ENCODE assay signal across 8 cellular contexts in the genomic region with DNA sequence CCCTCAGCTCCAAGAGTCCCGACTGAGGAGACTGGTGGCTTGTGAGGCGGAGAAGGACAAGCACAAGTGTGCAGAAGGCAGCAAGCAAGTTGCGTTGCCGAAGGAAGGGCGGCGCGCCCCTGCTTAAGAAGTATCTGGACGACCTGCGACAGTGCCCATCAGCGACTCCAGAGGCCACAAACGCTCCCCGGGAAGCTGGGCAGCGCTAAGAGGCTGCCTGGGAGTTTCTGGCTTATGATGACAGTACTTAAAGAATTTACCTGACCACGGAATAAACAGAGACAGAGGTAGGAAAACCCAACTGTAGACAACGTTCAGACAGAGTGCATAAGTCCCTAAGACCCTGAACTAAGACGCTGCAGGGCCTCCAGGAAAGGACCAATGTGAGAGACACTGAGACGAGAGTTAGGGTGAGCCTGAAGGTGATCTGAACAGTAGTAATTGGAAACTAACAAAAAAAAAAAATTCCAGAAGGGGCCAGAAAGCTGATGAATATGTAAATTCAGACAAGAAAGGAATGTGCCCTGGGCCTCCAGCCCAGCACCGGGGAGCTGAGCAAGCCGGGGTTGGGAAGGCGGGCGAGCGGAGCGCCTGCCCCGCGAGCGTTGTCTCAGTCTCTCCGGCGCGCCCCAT. TPM values are rescaled to one million over a fixed set of nuclear protein-coding genes. Genes with fewer than 3 reads are reported as not detected.
DNase-seq lines count a peak whose midpoint lies in the region; ATAC-seq and TF ChIP-seq lines count a peak whose summit lies in the region.

No MANE protein-coding gene starts in this region.

- peaks cover 70% of the 10 kb centered on the region for H3K4me1 Mint-ChIP-seq in central memory CD8-positive, alpha-beta T cell
- H3K4me1 Mint-ChIP-seq in mesothelial cell of epicardium, result peaks cover 39% of the 10 kb centered on the region

- no peak for TF ChIP-seq CTCF in mesothelial cell of epicardium (IDR thresholded peaks at IDR 0.05; ENCODE audit: unreplicated experiment)

- peak; percentile 1 for ATAC-seq in central memory CD8-positive, alpha-beta T cell (replicated peaks; ENCODE audit: extremely low read depth, poor library complexity, severe bottlenecking)
- no peak for ATAC-seq in HG03196 (IDR thresholded peaks at IDR 0.05; ENCODE audit: unreplicated experiment)
- ATAC-seq in GM21447 (IDR thresholded peaks at IDR 0.05; ENCODE audit: unreplicated experiment), result no peak

- peak; percentile 60 for TF ChIP-seq POLR2A in GM19099 (IDR thresholded peaks at IDR 0.05; ENCODE audit: extremely low read depth, insufficient read length, low read depth)

- H3K27me3 ChIP-seq in NT2/D1 (ENCODE audit: insufficient read depth, insufficient read length), result peaks cover 32% of the 10 kb centered on the region

- H3K9me3 Mint-ChIP-seq in central memory CD8-positive, alpha-beta T cell, result no peaks in the 10 kb centered on the region
- H3K9me3 Mint-ChIP-seq in mesothelial cell of epicardium, result no peaks in the 10 kb centered on the region

- 0 out of 2 replicates have a peak, but pooled peaks cover 2% of the 10 kb centered on the region for H3K9me3 ChIP-seq in NT2/D1 (ENCODE audit: insufficient read depth, low read length)

- H3K27ac Mint-ChIP-seq in central memory CD8-positive, alpha-beta T cell (ENCODE audit: low read depth), result peak overlapping the region; percentile 90
- H3K27ac Mint-ChIP-seq in mesothelial cell of epicardium, result peak overlapping the region; percentile 85

- no peaks in the 10 kb centered on the region for H3K27me3 Mint-ChIP-seq in central memory CD8-positive, alpha-beta T cell
- peaks cover 54% of the 10 kb centered on the region for H3K27me3 Mint-ChIP-seq in mesothelial cell of epicardium (ENCODE audit: low read depth)

- H3K4me3 ChIP-seq in NT2/D1 (ENCODE audit: insufficient read length, low read depth), result peak overlapping the region; percentile 69

- H3K36me3 ChIP-seq in NT2/D1 (ENCODE audit: insufficient read depth, insufficient read length, low read length), result no peaks in the 10 kb centered on the region

- peaks cover 21% of the 10 kb centered on the region for H3K36me3 Mint-ChIP-seq in central memory CD8-positive, alpha-beta T cell (ENCODE audit: insufficient read depth)
- no peaks in the 10 kb centered on the region for H3K36me3 Mint-ChIP-seq in mesothelial cell of epicardium

- H3K4me3 Mint-ChIP-seq in central memory CD8-positive, alpha-beta T cell, result peak overlapping the region; percentile 88
- H3K4me3 Mint-ChIP-seq in mesothelial cell of epicardium, result peak overlapping the region; percentile 94

- DNase-seq in Ammon's horn (ENCODE audit: low spot score), result peak; percentile 14
- DNase-seq in NT2/D1 (ENCODE audit: low read depth, low spot score), result peak; percentile 72
- DNase-seq in central memory CD8-positive, alpha-beta T cell (ENCODE audit: low spot score in 2 of 2), result no peak
- DNase-seq in mesothelial cell of epicardium (ENCODE audit: low spot score in 2 of 2, unreplicated experiment in 2 of 2), result peak in 1 of 2 experiments; percentile 48
- DNase-seq in NCI-H1417 treated with DMSO at 0.1 percent for 48 hours (lab: John Stamatoyannopoulos, UW), result no peak

- H3K4me1 ChIP-seq in NT2/D1 (ENCODE audit: insufficient read depth, insufficient read length), result peaks cover 3% of the 10 kb centered on the region

- H3K9ac ChIP-seq in NT2/D1 (ENCODE audit: insufficient read length, low read depth), result peak overlapping the region; percentile 89

RNA-seq across cellular contexts. Expression of gene OSBPL3, which starts 1.0 kb away (rescaled TPM):
- total RNA-seq in mesothelial cell of epicardium, result 9.8 to 11.9 TPM (median 11.0 TPM) in 3 replicates

Comparison
In these comparisons a context has a peak if more than half of its experiments do, and no peak if none do; other contexts are left out.
1. DNase-seq: peak in Ammon's horn (single experiment) and NT2/D1 (single experiment); none in central memory CD8-positive, alpha-beta T cell (0 of 2) and NCI-H1417 treated with DMSO at 0.1 percent for 48 hours (single experiment).